1 cellular context compared by ENCODE assay signal in the genomic region with DNA sequence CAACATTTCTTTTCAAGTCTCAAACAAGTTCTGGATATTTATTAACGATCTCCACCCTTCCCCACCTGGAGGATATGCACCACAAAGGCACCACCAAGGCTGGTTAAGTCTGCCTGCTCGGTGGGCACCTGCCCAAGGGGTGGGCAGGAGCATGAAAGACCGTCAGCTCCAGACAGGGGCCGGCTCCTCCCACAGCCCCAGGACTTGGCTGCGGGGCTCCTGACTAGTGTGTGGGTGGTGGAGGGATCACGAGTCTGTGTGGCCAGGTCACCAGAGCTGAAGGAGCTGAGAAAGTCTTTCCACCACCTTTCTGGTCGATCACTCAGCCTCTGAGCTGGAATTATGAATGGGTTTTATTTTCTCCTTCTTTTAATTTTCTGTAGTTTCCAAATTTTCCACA.
TF ChIP-seq lines count a peak whose summit lies in the region.

No MANE protein-coding gene starts in this region.

TF ChIP-seq in GM12878, 131 proteins besides CTCF, POLR2A, EP300 and RAD21:
- TF ChIP-seq JUND (IDR thresholded peaks at IDR 0.05; ENCODE audit: low read depth, low read length) (no peak), CHD2 (IDR thresholded peaks at IDR 0.05; ENCODE audit: borderline replicate concordance, low read depth, low read length) (no peak), SP1 (IDR thresholded peaks at IDR 0.05; ENCODE audit: low read depth, low read length) (no peak), MYB (IDR thresholded peaks at IDR 0.05; ENCODE audit: borderline replicate concordance, low read depth, low read length) (no peak), CHD1 (IDR thresholded peaks at IDR 0.05; ENCODE audit: low read depth, low read length) (no peak), ZNF217 (IDR thresholded peaks at IDR 0.05) (no peak), MYC (IDR thresholded peaks at IDR 0.05; ENCODE audit: insufficient read depth, insufficient read length, insufficient replicate concordance, low read length, severe bottlenecking) (no peak), CBX5 (IDR thresholded peaks at IDR 0.05; ENCODE audit: low read depth) (no peak), RB1 (IDR thresholded peaks at IDR 0.05; ENCODE audit: borderline replicate concordance) (no peak), BCL11A (IDR thresholded peaks at IDR 0.05; ENCODE audit: low read depth, low read length) (no peak), NR2C1 (IDR thresholded peaks at IDR 0.05) (no peak), FOXM1 (IDR thresholded peaks at IDR 0.05; ENCODE audit: low read depth, low read length) (no peak), ZSCAN29 (IDR thresholded peaks at IDR 0.05) (no peak)
- TF ChIP-seq, protein P1, sequence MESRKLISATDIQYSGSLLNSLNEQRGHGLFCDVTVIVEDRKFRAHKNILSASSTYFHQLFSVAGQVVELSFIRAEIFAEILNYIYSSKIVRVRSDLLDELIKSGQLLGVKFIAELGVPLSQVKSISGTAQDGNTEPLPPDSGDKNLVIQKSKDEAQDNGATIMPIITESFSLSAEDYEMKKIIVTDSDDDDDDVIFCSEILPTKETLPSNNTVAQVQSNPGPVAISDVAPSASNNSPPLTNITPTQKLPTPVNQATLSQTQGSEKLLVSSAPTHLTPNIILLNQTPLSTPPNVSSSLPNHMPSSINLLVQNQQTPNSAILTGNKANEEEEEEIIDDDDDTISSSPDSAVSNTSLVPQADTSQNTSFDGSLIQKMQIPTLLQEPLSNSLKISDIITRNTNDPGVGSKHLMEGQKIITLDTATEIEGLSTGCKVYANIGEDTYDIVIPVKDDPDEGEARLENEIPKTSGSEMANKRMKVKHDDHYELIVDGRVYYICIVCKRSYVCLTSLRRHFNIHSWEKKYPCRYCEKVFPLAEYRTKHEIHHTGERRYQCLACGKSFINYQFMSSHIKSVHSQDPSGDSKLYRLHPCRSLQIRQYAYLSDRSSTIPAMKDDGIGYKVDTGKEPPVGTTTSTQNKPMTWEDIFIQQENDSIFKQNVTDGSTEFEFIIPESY (IDR thresholded peaks at IDR 0.05), result no peak
- TF ChIP-seq, protein P2, sequence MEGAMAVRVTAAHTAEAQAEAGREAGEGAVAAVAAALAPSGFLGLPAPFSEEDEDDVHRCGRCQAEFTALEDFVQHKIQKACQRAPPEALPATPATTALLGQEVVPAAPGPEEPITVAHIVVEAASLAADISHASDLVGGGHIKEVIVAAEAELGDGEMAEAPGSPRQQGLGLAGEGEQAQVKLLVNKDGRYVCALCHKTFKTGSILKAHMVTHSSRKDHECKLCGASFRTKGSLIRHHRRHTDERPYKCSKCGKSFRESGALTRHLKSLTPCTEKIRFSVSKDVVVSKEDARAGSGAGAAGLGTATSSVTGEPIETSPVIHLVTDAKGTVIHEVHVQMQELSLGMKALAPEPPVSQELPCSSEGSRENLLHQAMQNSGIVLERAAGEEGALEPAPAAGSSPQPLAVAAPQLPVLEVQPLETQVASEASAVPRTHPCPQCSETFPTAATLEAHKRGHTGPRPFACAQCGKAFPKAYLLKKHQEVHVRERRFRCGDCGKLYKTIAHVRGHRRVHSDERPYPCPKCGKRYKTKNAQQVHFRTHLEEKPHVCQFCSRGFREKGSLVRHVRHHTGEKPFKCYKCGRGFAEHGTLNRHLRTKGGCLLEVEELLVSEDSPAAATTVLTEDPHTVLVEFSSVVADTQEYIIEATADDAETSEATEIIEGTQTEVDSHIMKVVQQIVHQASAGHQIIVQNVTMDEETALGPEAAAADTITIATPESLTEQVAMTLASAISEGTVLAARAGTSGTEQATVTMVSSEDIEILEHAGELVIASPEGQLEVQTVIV (IDR thresholded peaks at IDR 0.05; ENCODE audit: borderline replicate concordance, partially characterized antibody), result no peak
TF ChIP-seq in GM12878: peak in this region for 0.
